1 cellular context compared by ENCODE assay signal in genomic region chr2:10120158-10120937, GRCh38.
A peak's percentile ranks its signal among the peaks of the same experiment; 100 is the strongest.
TF ChIP-seq lines count a peak whose summit lies in the region.

No MANE protein-coding gene starts in this region.

TF ChIP-seq in HepG2, 621 proteins besides CTCF, POLR2A, EP300 and RAD21 (continued from another document):
- 0 out of 2 replicates have a peak, but pooled peaks have one; percentile 60 for TF ChIP-seq KIAA2018 (CRISPR knock-in tag; IDR thresholded peaks at IDR 0.05; ENCODE audit: borderline replicate concordance)
- TF ChIP-seq ZNF607 (CRISPR knock-in tag; IDR thresholded peaks at IDR 0.05; ENCODE audit: borderline replicate concordance): peak; percentile 96
- TF ChIP-seq PHF5A (CRISPR knock-in tag; IDR thresholded peaks at IDR 0.05; ENCODE audit: low read depth, unreplicated experiment): peak; percentile 43
- TF ChIP-seq ZSCAN29 (CRISPR knock-in tag; conservative IDR thresholded peaks at IDR 0.05): peak; percentile 89
- TF ChIP-seq CCDC6 (CRISPR knock-in tag; IDR thresholded peaks at IDR 0.05): peak; percentile 98
- TF ChIP-seq ZNF281 (CRISPR knock-in tag; IDR thresholded peaks at IDR 0.05; ENCODE audit: borderline replicate concordance): peak; percentile 67; the same call in 1 of the 2 replicates
- TF ChIP-seq NFYB (CRISPR knock-in tag; IDR thresholded peaks at IDR 0.05): peak; percentile 82
- peak; percentile 71 for TF ChIP-seq MNT (IDR thresholded peaks at IDR 0.05)
- peak; percentile 57 for TF ChIP-seq ZEB1 (IDR thresholded peaks at IDR 0.05; ENCODE audit: insufficient replicate concordance, low read depth)
- TF ChIP-seq ZSCAN31 (CRISPR knock-in tag; IDR thresholded peaks at IDR 0.05; ENCODE audit: low read depth): no peak; the same call in none of the 2 replicates
- no peak for TF ChIP-seq ATRX (CRISPR knock-in tag; IDR thresholded peaks at IDR 0.05; ENCODE audit: borderline replicate concordance)
- peak; percentile 81; the same call in 1 of the 2 replicates for TF ChIP-seq SPEN (CRISPR knock-in tag; IDR thresholded peaks at IDR 0.05; ENCODE audit: low read depth)
- TF ChIP-seq ZNF879 (CRISPR knock-in tag; IDR thresholded peaks at IDR 0.05): no peak
- no peak for TF ChIP-seq ZNF597 (CRISPR knock-in tag; IDR thresholded peaks at IDR 0.05)
- no peak for TF ChIP-seq CREB1 (IDR thresholded peaks at IDR 0.05)
- 0 out of 2 replicates have a peak, but pooled peaks have one; percentile 25 for TF ChIP-seq CREB1 (CRISPR knock-in tag; IDR thresholded peaks at IDR 0.05)
- TF ChIP-seq REL (CRISPR knock-in tag; conservative IDR thresholded peaks at IDR 0.05): peak; percentile 81; the same call in 1 of the 2 replicates
- TF ChIP-seq MATR3 (CRISPR knock-in tag; IDR thresholded peaks at IDR 0.05): no peak
- TF ChIP-seq XRCC5 (optimal IDR thresholded peaks at IDR 0.05; ENCODE audit: low read length): peak; percentile 83
- peak; percentile 62; the same call in 1 of the 2 replicates for TF ChIP-seq SIX1 (CRISPR knock-in tag; IDR thresholded peaks at IDR 0.05; ENCODE audit: borderline replicate concordance)
- 0 out of 2 replicates have a peak, but pooled peaks have one; percentile 20 for TF ChIP-seq ADNP (CRISPR knock-in tag; IDR thresholded peaks at IDR 0.05)
- peak; percentile 88 for TF ChIP-seq TAF1 (CRISPR knock-in tag; IDR thresholded peaks at IDR 0.05)
- peak; percentile 64; the same call in 1 of the 2 replicates for TF ChIP-seq KAT7 (CRISPR knock-in tag; IDR thresholded peaks at IDR 0.05; ENCODE audit: borderline replicate concordance)
